Comparison of ENCODE assay signal across 31 cellular contexts in the genomic region with DNA sequence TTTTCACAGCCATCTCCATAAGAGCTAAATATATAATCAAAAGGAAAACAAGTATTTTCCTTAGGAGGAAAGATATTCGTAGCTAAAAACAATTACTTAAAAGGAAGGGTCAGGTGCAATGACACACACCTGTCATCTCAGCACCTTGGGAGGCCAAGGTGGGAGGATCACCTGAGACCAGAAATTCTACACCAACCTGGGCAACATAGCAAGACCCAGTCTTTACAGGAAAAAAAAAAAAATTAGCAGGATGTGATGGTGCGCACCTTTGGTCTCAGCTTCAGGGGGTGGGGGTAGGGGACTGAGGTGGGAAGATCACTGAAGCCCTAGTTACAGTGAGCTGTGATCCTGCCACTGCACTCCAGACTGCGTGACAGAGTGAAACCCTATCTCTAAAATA.
"Had no signal": no experiment of that assay in that cellular context is flagged by ENCODE, and none has a peak within 500 bp of the region (broad histone marks: within the 10 kb centered on the region; RNA-seq: fewer than 3 reads in every experiment).

No MANE protein-coding gene starts in this region.

- H3K27ac Mint-ChIP-seq: activated CD4-positive, alpha-beta memory T cell treated with anti-CD3 and anti-CD28 coated beads, Interleukin-2, amount 10 ng/mL, durations not matched to agents 7 days and 5 days; activated CD4-positive, alpha-beta T cell treated with anti-CD3 and anti-CD28 coated beads, Interleukin-2, amount 10 ng/mL, durations not matched to agents 24 days and 14 days; activated naive CD4-positive, alpha-beta T cell treated with anti-CD3 and anti-CD28 coated beads, Interleukin-2, amount 50 U/mL, for 72 hours; natural killer cell; stimulated activated naive CD8-positive, alpha-beta T cell treated with anti-CD3 and anti-CD28 coated beads, Interleukin-15, Interleukin-2, amounts not matched to agents 100 ng/mL and 50 ng/mL, for 24 hours; T-helper 1 cell treated with Interleukin-12 subunit alpha and Interleukin-12 subunit beta and Interleukin-4 antibody, amounts not matched to agents 30 μg/mL and 1 μg/mL, for 36 hours had no signal

- H3K27me3 Mint-ChIP-seq: activated CD4-positive, alpha-beta memory T cell treated with anti-CD3 and anti-CD28 coated beads, Interleukin-2, amount 10 ng/mL, durations not matched to agents 7 days and 5 days; activated CD4-positive, alpha-beta T cell treated with anti-CD3 and anti-CD28 coated beads, Interleukin-2, amount 10 ng/mL, durations not matched to agents 24 days and 14 days; brain; stimulated activated naive CD8-positive, alpha-beta T cell treated with anti-CD3 and anti-CD28 coated beads, Interleukin-15, Interleukin-2, amounts not matched to agents 100 ng/mL and 50 ng/mL, for 24 hours had no signal

- H3K27me3 ChIP-seq: adrenal gland, ascending aorta, cardiac muscle cell, dorsolateral prefrontal cortex, gastrocnemius medialis, left lung, upper lobe of left lung, vagina had no signal

- H3K9me3 Mint-ChIP-seq: activated CD4-positive, alpha-beta memory T cell treated with anti-CD3 and anti-CD28 coated beads, Interleukin-2, amount 10 ng/mL, durations not matched to agents 7 days and 5 days; activated T-cell treated with anti-CD3 and anti-CD28 coated beads, Interleukin-2, amount 50 U/mL, for 4 hours; natural killer cell; stimulated activated naive CD8-positive, alpha-beta T cell treated with anti-CD3 and anti-CD28 coated beads, Interleukin-15, Interleukin-2, amounts not matched to agents 100 ng/mL and 50 ng/mL, for 24 hours; T-helper 1 cell treated with Interleukin-12 subunit alpha and Interleukin-12 subunit beta and Interleukin-4 antibody, amounts not matched to agents 30 μg/mL and 1 μg/mL, for 36 hours had no signal

- H3K4me3 Mint-ChIP-seq: activated CD4-positive, alpha-beta memory T cell treated with anti-CD3 and anti-CD28 coated beads, Interleukin-2, amount 10 ng/mL, durations not matched to agents 7 days and 5 days; activated CD4-positive, alpha-beta T cell treated with anti-CD3 and anti-CD28 coated beads, Interleukin-2, amount 10 ng/mL, durations not matched to agents 24 days and 14 days; activated T-cell treated with anti-CD3 and anti-CD28 coated beads, Interleukin-2, amount 50 U/mL, for 4 hours; natural killer cell; stimulated activated naive CD8-positive, alpha-beta T cell treated with anti-CD3 and anti-CD28 coated beads, Interleukin-15, Interleukin-2, amounts not matched to agents 100 ng/mL and 50 ng/mL, for 24 hours; T-helper 1 cell treated with Interleukin-12 subunit alpha and Interleukin-12 subunit beta and Interleukin-4 antibody, amounts not matched to agents 30 μg/mL and 1 μg/mL, for 36 hours had no signal

- DNase-seq: activated CD4-positive, alpha-beta memory T cell treated with anti-CD3 and anti-CD28 coated beads, Interleukin-2, amount 10 ng/mL, durations not matched to agents 7 days and 5 days; activated CD4-positive, alpha-beta T cell treated with anti-CD3 and anti-CD28 coated beads, Interleukin-2, amount 10 ng/mL, durations not matched to agents 24 days and 14 days; activated CD4-positive, CD25-positive, alpha-beta regulatory T cell treated with anti-CD3 and anti-CD28 coated beads, Interleukin-2, amount 50 U/mL, for 72 hours; activated naive CD4-positive, alpha-beta T cell; activated T-cell treated with anti-CD3 and anti-CD28 coated beads, Interleukin-2, amount 50 U/mL, for 4 hours; adrenal gland; dorsolateral prefrontal cortex; effector memory CD4-positive, alpha-beta T cell; erythroblast; gastrocnemius medialis; glutamatergic neuron; left lung; lower lobe of right lung; mesendoderm; natural killer cell; stimulated activated CD4-positive, alpha-beta T cell treated with anti-CD3 and anti-CD28 coated beads, Interleukin-12 subunit alpha, Interleukin-12 subunit beta, amount 100 ng/mL, for 4 hours; stimulated activated CD4-positive, alpha-beta T cell treated with anti-CD3 and anti-CD28 coated beads, Interleukin-4, amount 100 ng/mL, for 1 hour; substantia nigra; T1000; upper lobe of left lung; WERI-Rb-1 had no signal

- H3K27ac ChIP-seq: adrenal gland, ascending aorta, cardiac muscle cell, coronary artery, dorsolateral prefrontal cortex, gastrocnemius medialis, left lung, lower lobe of right lung, skin epidermis, upper lobe of left lung, vagina, WERI-Rb-1 had no signal

- H3K9me3 ChIP-seq: adrenal gland, ascending aorta, gastrocnemius medialis, left lung, lower lobe of right lung, upper lobe of left lung, vagina had no signal

- ATAC-seq: activated naive CD4-positive, alpha-beta T cell treated with anti-CD3 and anti-CD28 coated beads, Interleukin-2, amount 50 U/mL, for 72 hours; activated T-cell treated with anti-CD3 and anti-CD28 coated beads, Interleukin-2, amount 50 U/mL, for 4 hours; gastrocnemius medialis; left lung; lower lobe of right lung; natural killer cell; sciatic nerve had no signal

- H3K4me3 ChIP-seq: adrenal gland, ascending aorta, cardiac muscle cell, coronary artery, dorsolateral prefrontal cortex, gastrocnemius medialis, left lung, lower lobe of right lung, skin epidermis, upper lobe of left lung, vagina had no signal
